8 cellular contexts compared by ENCODE assay signal in the genomic region with DNA sequence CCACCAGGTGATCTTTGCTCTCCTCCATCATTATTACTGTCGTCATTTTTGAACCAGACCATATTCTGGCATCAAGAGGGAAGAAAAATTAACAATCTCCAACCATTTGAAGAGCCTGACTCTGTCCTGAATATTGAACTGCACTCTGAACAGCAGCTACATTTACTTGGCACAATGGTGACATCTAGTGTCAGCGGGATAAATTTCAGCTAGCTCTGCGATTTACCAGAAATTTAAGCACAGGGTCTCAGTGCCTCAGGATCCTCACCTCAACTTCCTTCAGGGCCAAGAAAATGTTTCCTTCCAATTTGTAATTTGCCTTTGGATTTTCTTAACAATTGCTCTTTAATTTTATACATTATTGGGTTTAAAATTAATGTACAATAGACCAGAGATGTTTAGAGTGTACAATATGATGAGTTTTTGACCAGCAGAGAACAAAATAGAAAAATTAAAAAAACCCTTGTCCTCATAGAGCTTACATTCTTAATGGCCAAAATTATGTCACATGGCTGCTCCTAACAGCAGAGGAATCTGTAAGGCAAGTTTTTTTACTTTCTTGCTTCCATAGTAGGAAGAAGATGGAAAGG. TPM values are rescaled to one million over a fixed set of nuclear protein-coding genes. Genes with fewer than 3 reads are reported as not detected.
A peak's percentile ranks its signal among the peaks of the same experiment; 100 is the strongest.
DNase-seq lines count a peak whose midpoint lies in the region; ATAC-seq and TF ChIP-seq lines count a peak whose summit lies in the region.

No MANE protein-coding gene starts in this region.

- no peaks in the 10 kb centered on the region for H3K4me1 Mint-ChIP-seq in CD4-positive, alpha-beta T cell (ENCODE audit: low read depth)

- POLR2A ChIA-PET in CD4-positive, alpha-beta T cell (lab: Charles Lee): interaction anchor here (0.7 to 1.1 kb wide), 2 partner anchors 16 to 87 kb away, joined by 3 read pairs; no protein-coding TSS in a partner anchor

- no peaks in the 10 kb centered on the region for H3K9me3 ChIP-seq in CD4-positive, alpha-beta T cell (ENCODE audit: control insufficient read depth, low read length)
- H3K9me3 ChIP-seq in colonic mucosa (no peaks in the 10 kb centered on the region), lung (ENCODE audit: control insufficient read depth in 2 of 2, insufficient read depth in 1 of 2, low read length in 1 of 2) (no peaks in the 10 kb centered on the region), stomach (no peaks in the 10 kb centered on the region)

- no peaks in the 10 kb centered on the region for H3K9me3 Mint-ChIP-seq in CD4-positive, alpha-beta T cell

- peak; percentile 78 for ATAC-seq in CD4-positive, alpha-beta T cell (ENCODE audit: poor library complexity)
- ATAC-seq in GM19395 (IDR thresholded peaks at IDR 0.05; ENCODE audit: unreplicated experiment): peak; percentile 68
- ATAC-seq in lung (ENCODE audit: insufficient read depth, low FRiP score): peak; percentile 62
- ATAC-seq in HG03460 (IDR thresholded peaks at IDR 0.05; ENCODE audit: unreplicated experiment): no peak

- no peak overlapping the region for H3K27ac Mint-ChIP-seq in CD4-positive, alpha-beta T cell

- H3K27ac ChIP-seq in CD4-positive, alpha-beta T cell (ENCODE audit: low read depth, low read length): no peak overlapping the region
- H3K27ac ChIP-seq in VCaP (no peak overlapping the region), colonic mucosa (no peak overlapping the region), lung (ENCODE audit: low read depth in 1 of 2, low read length in 1 of 2) (no peak overlapping the region), stomach (no peak overlapping the region)

- H3K4me1 ChIP-seq in colonic mucosa: no peaks in the 10 kb centered on the region
- H3K4me1 ChIP-seq in lung (ENCODE audit: control insufficient read depth in 2 of 2, insufficient read depth in 2 of 2, low read length in 2 of 2): no peaks in the 10 kb centered on the region
- no peaks in the 10 kb centered on the region for H3K4me1 ChIP-seq in stomach

- TF ChIP-seq EP300 in stomach (IDR thresholded peaks at IDR 0.05): no peak

- intact Hi-C loops in CD4-positive, alpha-beta T cell (cut with DNase I, micrococcal nuclease): loop anchor here (1.0 to 5.0 kb wide), 3 partner anchors 38 to 88 kb away; partner anchors contain the start of gene ZNF23 (in 1 of the 2)
- intact Hi-C loops in colonic mucosa (cut with DNase I): loop anchor here (5.0 kb wide), 1 partner anchor 88 kb away; no protein-coding TSS in a partner anchor
- intact Hi-C loops in stomach (cut with DNase I; ENCODE audit: low total_unique reads): loop anchor here (5.0 kb wide), 1 partner anchor 88 kb away; no protein-coding TSS in a partner anchor

- H3K36me3 ChIP-seq in colonic mucosa (no peaks in the 10 kb centered on the region), lung (ENCODE audit: control insufficient read depth in 2 of 2, insufficient read depth in 2 of 2, low read length in 2 of 2) (no peaks in the 10 kb centered on the region), stomach (no peaks in the 10 kb centered on the region)

- WGBS in lung, 2 donors: 0 to 2% methylated on average over 3 of the region's 3 CpGs
- WGBS in stomach, 5 donors: 0 to 5% (median 1%) methylated on average over 3 of the region's 3 CpGs

- TF ChIP-seq CTCF in CD4-positive, alpha-beta T cell (IDR thresholded peaks at IDR 0.05): peak; percentile 79
- TF ChIP-seq CTCF in VCaP (conservative IDR thresholded peaks at IDR 0.05) (peak; percentile 74), colonic mucosa (IDR thresholded peaks at IDR 0.05) (peak; percentile 61), lung (IDR thresholded peaks at IDR 0.05; ENCODE audit: control extremely low read depth, extremely low read depth) (peak; percentile 80), stomach (IDR thresholded peaks at IDR 0.05) (peak in 5 of 7 experiments; percentile 49 to 68 (median 56))

- H3K27me3 ChIP-seq in CD4-positive, alpha-beta T cell (ENCODE audit: control insufficient read depth, insufficient read depth, low read length): no peaks in the 10 kb centered on the region
- H3K27me3 ChIP-seq in colonic mucosa (no peaks in the 10 kb centered on the region), lung (ENCODE audit: control insufficient read depth, insufficient read depth) (no peaks in the 10 kb centered on the region), stomach (no peaks in the 10 kb centered on the region)

- TF ChIP-seq POLR2A in stomach (IDR thresholded peaks at IDR 0.05): no peak

- CTCF ChIA-PET in CD4-positive, alpha-beta T cell (lab: Charles Lee): interaction anchor here (1.0 to 4.1 kb wide), 5 partner anchors 21 to 462 kb away, joined by 3 to 42 read pairs (median 4); no protein-coding TSS in a partner anchor

- H3K4me3 Mint-ChIP-seq in CD4-positive, alpha-beta T cell: no peak overlapping the region

- no peak overlapping the region for H3K9ac ChIP-seq in colonic mucosa (ENCODE audit: low read depth in 2 of 2, low read length in 2 of 2)

- no peaks in the 10 kb centered on the region for H3K36me3 Mint-ChIP-seq in CD4-positive, alpha-beta T cell (ENCODE audit: low read depth)

- H3K4me3 ChIP-seq in colonic mucosa (no peak overlapping the region), lung (no peak overlapping the region), stomach (no peak overlapping the region)

- DNase-seq in CD4-positive, alpha-beta T cell: peak in 9 of 10 experiments; percentile 10 to 39 (median 30)
- DNase-seq in NCI-H2029 treated with DMSO at 0.1 percent for 48 hours (lab: John Stamatoyannopoulos, UW) (peak; percentile 3), colonic mucosa (peak; percentile 37), lung (ENCODE audit: low spot score) (no peak), stomach (no peak)

- H3K27me3 Mint-ChIP-seq in CD4-positive, alpha-beta T cell: peaks cover 19% of the 10 kb centered on the region

RNA-seq across cellular contexts. Expression of gene ZNF19, which starts 10.7 kb away (rescaled TPM):
- total RNA-seq in CD4-positive, alpha-beta T cell: 1 to 10 TPM; 4.6 to 6.4 TPM
- 1 to 10 TPM; 3.5 to 4.1 TPM for total RNA-seq in colonic mucosa
- total RNA-seq in lung: 10 to 100 TPM; 12.6 to 16.1 TPM
- 1 to 10 TPM; 1.9 to 5.1 TPM for polyA plus RNA-seq in lung
- 1 to 10 TPM in 4 of 5 donors, not detected in 1; 2.2 to 6.8 (median 4.3) TPM for total RNA-seq in stomach
- 1 to 10 TPM; 1.1 to 2.0 (median 1.8) TPM for polyA plus RNA-seq in stomach

RNA-seq across cellular contexts. Expression of gene CHST4, which starts 26.4 kb away (rescaled TPM):
- not detected for total RNA-seq in CD4-positive, alpha-beta T cell
- total RNA-seq in colonic mucosa (under 1 TPM in 1 of 2 donors, not detected in 1; 0.44 TPM), lung (under 1 TPM; 0.43 to 0.95 TPM), stomach (not detected)
- polyA plus RNA-seq in lung (under 1 TPM; 0.28 to 0.92 TPM), stomach (not detected)

RNA-seq across cellular contexts. Expression of gene ZNF23, which starts 37.8 kb away (rescaled TPM):
- total RNA-seq in CD4-positive, alpha-beta T cell: 1 to 10 TPM; 7.0 to 8.4 TPM
- 1 to 10 TPM; 5.8 to 6.4 TPM for total RNA-seq in colonic mucosa
- 10 to 100 TPM in 1 of 2 donors, 1 to 10 TPM in 1; 8.9 to 14.5 TPM for total RNA-seq in lung
- polyA plus RNA-seq in lung: 10 to 100 TPM in 1 of 2 donors, 1 to 10 TPM in 1; 4.9 to 12.8 TPM
- 10 to 100 TPM in 1 of 5 donors, 1 to 10 TPM in 4; 1.2 to 52.6 (median 3.6) TPM for total RNA-seq in stomach
- polyA plus RNA-seq in stomach: 1 to 10 TPM; 5.3 to 8.6 (median 5.7) TPM

RNA-seq across cellular contexts. Expression of gene TLE7, which starts 58.0 kb away (rescaled TPM):
- total RNA-seq in CD4-positive, alpha-beta T cell: not detected
- total RNA-seq in colonic mucosa: not detected
- not detected for total RNA-seq in lung
- polyA plus RNA-seq in lung: not detected
- total RNA-seq in stomach: not detected
- not detected for polyA plus RNA-seq in stomach

Comparison
In these comparisons a context has a peak if more than half of its experiments do, and no peak if none do; other contexts are left out.
1. DNase-seq: peak in CD4-positive, alpha-beta T cell (9 of 10), NCI-H2029 treated with DMSO at 0.1 percent for 48 hours (single experiment) and colonic mucosa (single experiment); none in lung (single experiment) and stomach (single experiment).
2. Peak in every context shown above with its lines, with median percentiles within 50 percentile points of each other: CTCF ChIP-seq.